In genomic region chr2:172462393-172463381, GRCh38 we compare ENCODE assay signal across 7 cellular contexts. TPM values are rescaled to one million over a fixed set of nuclear protein-coding genes. Genes with fewer than 3 reads are reported as not detected.
DNase-seq lines count a peak whose midpoint lies in the region; ATAC-seq and TF ChIP-seq lines count a peak whose summit lies in the region.

No MANE protein-coding gene starts in this region.

- peaks cover 62 to 79% of the 10 kb centered on the region in 2 donors for H3K4me1 ChIP-seq in naive thymus-derived CD4-positive, alpha-beta T cell (ENCODE audit: control insufficient read depth in 2 of 2, insufficient read depth in 2 of 2, low read length in 2 of 2)

- H3K27me3 Mint-ChIP-seq in activated CD4-positive, alpha-beta memory T cell treated with anti-CD3 and anti-CD28 coated beads, Interleukin-2, amount 10 ng/mL, durations not matched to agents 7 days and 5 days: peaks cover 9% of the 10 kb centered on the region
- peaks cover 0 to 15% (median 0%) of the 10 kb centered on the region in 5 donors for H3K27me3 Mint-ChIP-seq in naive thymus-derived CD4-positive, alpha-beta T cell

- H3K36me3 ChIP-seq in naive thymus-derived CD4-positive, alpha-beta T cell (ENCODE audit: control insufficient read depth in 2 of 3, insufficient read depth in 3 of 3, low read length in 3 of 3): peaks cover 0 to 4% (median 0%) of the 10 kb centered on the region in 3 experiments

- intact Hi-C loops in naive thymus-derived CD4-positive, alpha-beta T cell (cut with micrococcal nuclease): loop anchor here (1.0 to 10.0 kb wide), 20 partner anchors 12 to 890 kb away; partner anchors contain the start of genes DLX2 (in 2 of the 2), DYNC1I2 (in 2 of the 2) and PDK1 (in 1 of the 2)

- H3K4me1 Mint-ChIP-seq in activated CD4-positive, alpha-beta memory T cell treated with anti-CD3 and anti-CD28 coated beads, Interleukin-2, amount 10 ng/mL, durations not matched to agents 7 days and 5 days: peaks cover 81% of the 10 kb centered on the region
- peaks cover 74 to 99% (median 94%) of the 10 kb centered on the region in 7 donors for H3K4me1 Mint-ChIP-seq in naive thymus-derived CD4-positive, alpha-beta T cell

- DNase-seq in KBM-7 (peak; percentile 82), GM10266 (ENCODE audit: extremely low spot score) (no peak), ACHN (no peak)
- DNase-seq in activated CD4-positive, alpha-beta memory T cell treated with anti-CD3 and anti-CD28 coated beads, Interleukin-2, amount 10 ng/mL, durations not matched to agents 7 days and 5 days: peak; percentile 63
- peak in 8 of 9 donors; percentile 28 to 90 (median 88) for DNase-seq in naive thymus-derived CD4-positive, alpha-beta T cell

- no peak for TF ChIP-seq CTCF in GM10266 (IDR thresholded peaks at IDR 0.05; ENCODE audit: control insufficient read depth, insufficient read depth, low read depth, missing control alignments)

- in situ Hi-C loops in KBM-7 (cut with MboI; ENCODE audit: low pct_unique_long_range_greater_than_20kb, low sequenced_read_pairs): loop anchor here (10.0 to 25.0 kb wide), 3 partner anchors 250 to 750 kb away; no protein-coding TSS in a partner anchor
- in situ Hi-C loops in ACHN (cut with HindIII; ENCODE audit: low pct_ligation_motif_present, low pct_unique_long_range_greater_than_20kb, low sequenced_read_pairs): no loop called here

- peak; percentile 78 for ATAC-seq in GM19463 (IDR thresholded peaks at IDR 0.05; ENCODE audit: unreplicated experiment)
- peak; percentile 85 for ATAC-seq in naive thymus-derived CD4-positive, alpha-beta T cell
- no peak for ATAC-seq in HG03460 (IDR thresholded peaks at IDR 0.05; ENCODE audit: unreplicated experiment)

- H3K4me3 ChIP-seq in naive thymus-derived CD4-positive, alpha-beta T cell (ENCODE audit: low read length): peak overlapping the region; percentile 68

- H3K27ac Mint-ChIP-seq in activated CD4-positive, alpha-beta memory T cell treated with anti-CD3 and anti-CD28 coated beads, Interleukin-2, amount 10 ng/mL, durations not matched to agents 7 days and 5 days: peak overlapping the region; percentile 96
- peak overlapping the region; percentile 90 to 98 (median 91) for H3K27ac Mint-ChIP-seq in naive thymus-derived CD4-positive, alpha-beta T cell

- H3K27ac ChIP-seq in naive thymus-derived CD4-positive, alpha-beta T cell (ENCODE audit: low read depth, low read length): peak overlapping the region; percentile 69

- no peaks in the 10 kb centered on the region for H3K9me3 Mint-ChIP-seq in activated CD4-positive, alpha-beta memory T cell treated with anti-CD3 and anti-CD28 coated beads, Interleukin-2, amount 10 ng/mL, durations not matched to agents 7 days and 5 days
- no peaks in the 10 kb centered on the region for H3K9me3 Mint-ChIP-seq in naive thymus-derived CD4-positive, alpha-beta T cell

- POLR2A ChIA-PET in activated CD4-positive, alpha-beta memory T cell treated with anti-CD3 and anti-CD28 coated beads, Interleukin-2, amount 10 ng/mL, durations not matched to agents 7 days and 5 days (lab: Charles Lee): interaction anchor here (0.6 to 5.1 kb wide), 15 partner anchors 15 to 541 kb away, joined by 3 to 34 read pairs (median 4); partner anchors contain the start of genes HAT1, ITGA6 and PDK1
- POLR2A ChIA-PET in naive thymus-derived CD4-positive, alpha-beta T cell (lab: Charles Lee): interaction anchor here (0.6 to 33.2 kb wide), 14 partner anchors 10 to 540 kb away, joined by 3 to 862 read pairs (median 4); partner anchors contain the start of genes DLX2, HAT1, ITGA6 and PDK1

- H3K27me3 ChIP-seq in naive thymus-derived CD4-positive, alpha-beta T cell (ENCODE audit: control insufficient read depth in 2 of 2, insufficient read depth in 2 of 2, low read length in 2 of 2): no peaks in the 10 kb centered on the region

- CTCF ChIA-PET in activated CD4-positive, alpha-beta memory T cell treated with anti-CD3 and anti-CD28 coated beads, Interleukin-2, amount 10 ng/mL, durations not matched to agents 7 days and 5 days (lab: Charles Lee): interaction anchor here (0.7 to 8.0 kb wide), 52 partner anchors 10 to 890 kb away, joined by 3 to 120 read pairs (median 4); partner anchors contain the start of genes DLX2 and ITGA6
- CTCF ChIA-PET in naive thymus-derived CD4-positive, alpha-beta T cell (lab: Charles Lee): interaction anchor here (0.8 to 15.5 kb wide), 25 partner anchors 11 to 757 kb away, joined by 3 to 673 read pairs (median 5); partner anchors contain the start of genes ITGA6 and PDK1

- H3K4me3 Mint-ChIP-seq in activated CD4-positive, alpha-beta memory T cell treated with anti-CD3 and anti-CD28 coated beads, Interleukin-2, amount 10 ng/mL, durations not matched to agents 7 days and 5 days: peak overlapping the region; percentile 74
- H3K4me3 Mint-ChIP-seq in naive thymus-derived CD4-positive, alpha-beta T cell: peak overlapping the region; percentile 82 to 96 (median 87)

- no peaks in the 10 kb centered on the region for H3K9me3 ChIP-seq in naive thymus-derived CD4-positive, alpha-beta T cell (ENCODE audit: control insufficient read depth in 2 of 3, low read length in 3 of 3)

- peaks cover 7% of the 10 kb centered on the region for H3K36me3 Mint-ChIP-seq in activated CD4-positive, alpha-beta memory T cell treated with anti-CD3 and anti-CD28 coated beads, Interleukin-2, amount 10 ng/mL, durations not matched to agents 7 days and 5 days (ENCODE audit: low read depth)
- peaks cover 9 to 22% (median 12%) of the 10 kb centered on the region in 5 donors for H3K36me3 Mint-ChIP-seq in naive thymus-derived CD4-positive, alpha-beta T cell

RNA-seq across cellular contexts. Expression of gene ITGA6, which starts 35.3 kb away (rescaled TPM):
- total RNA-seq in activated CD4-positive, alpha-beta memory T cell treated with anti-CD3 and anti-CD28 coated beads, Interleukin-2, amount 10 ng/mL, durations not matched to agents 7 days and 5 days: 10 to 100 TPM; 17.7 to 18.0 TPM
- 100 to 1,000 TPM in 4 of 5 experiments, 10 to 100 TPM in 1; 13.1 to 179 (median 135) TPM for total RNA-seq in naive thymus-derived CD4-positive, alpha-beta T cell
- polyA plus RNA-seq in naive thymus-derived CD4-positive, alpha-beta T cell: 100 to 1,000 TPM in 1 of 2 donors, 10 to 100 TPM in 1; 98.9 to 102 TPM

Comparison
In these comparisons a context has a peak if more than half of its experiments do, and no peak if none do; other contexts are left out.
1. DNase-seq: peak in KBM-7 (single experiment), activated CD4-positive, alpha-beta memory T cell treated with anti-CD3 and anti-CD28 coated beads, Interleukin-2, amount 10 ng/mL, durations not matched to agents 7 days and 5 days (single experiment) and naive thymus-derived CD4-positive, alpha-beta T cell (8 of 9); none in GM10266 (single experiment) and ACHN (single experiment).